Comparison of ENCODE assay signal across 7 cellular contexts in the genomic region with DNA sequence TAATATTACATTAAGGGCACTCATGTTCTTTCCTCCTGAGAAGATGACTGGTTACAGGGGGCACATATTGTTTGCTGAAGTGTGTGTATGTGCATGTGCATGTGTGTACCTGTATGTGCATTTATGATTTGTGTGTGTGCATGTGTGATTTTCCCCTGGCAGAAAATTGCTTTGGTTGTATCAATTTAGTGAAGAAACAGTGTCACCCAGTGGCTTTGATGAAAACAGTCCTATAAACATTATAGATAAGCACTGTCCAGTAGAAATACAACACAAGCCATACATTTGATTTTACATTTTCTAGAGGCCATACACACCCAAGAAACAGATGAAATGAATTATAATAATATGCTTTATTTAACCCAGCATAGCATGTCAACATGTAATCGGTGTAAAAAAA. TPM values are rescaled to one million over a fixed set of nuclear protein-coding genes. Genes with fewer than 3 reads are reported as not detected.
DNase-seq lines count a peak whose midpoint lies in the region; ATAC-seq and TF ChIP-seq lines count a peak whose summit lies in the region.

No MANE protein-coding gene starts in this region.

- H3K4me1 ChIP-seq in GM23248 (ENCODE audit: insufficient read depth), result no peaks in the 10 kb centered on the region
- H3K4me1 ChIP-seq in OCI-LY7 (ENCODE audit: insufficient read depth, low read length, poor library complexity, severe bottlenecking), result no peaks in the 10 kb centered on the region

- H3K4me2 ChIP-seq in GM23248 (ENCODE audit: unreplicated experiment) (no peak overlapping the region), OCI-LY7 (ENCODE audit: low read length) (no peak overlapping the region)

- CTCF ChIA-PET in OCI-LY7 (lab: Charles Lee; ENCODE audit: unreplicated experiment), result no interaction called here

- POLR2A ChIA-PET in OCI-LY7 (lab: Charles Lee), result no interaction called here

- H2AFZ ChIP-seq in GM23248, result no peak overlapping the region
- H2AFZ ChIP-seq in OCI-LY7 (ENCODE audit: low read length), result no peak overlapping the region

- H3K9ac ChIP-seq in GM23248, result no peak overlapping the region

- H3K27me3 ChIP-seq in GM23248 (replicated peaks; ENCODE audit: insufficient read depth), result no peaks in the 10 kb centered on the region

- intact Hi-C loops in OCI-LY7 (cut with micrococcal nuclease; ENCODE audit: unreplicated experiment), result loop anchor here (5.0 kb wide), 1 partner anchor 635 kb away; no protein-coding TSS in a partner anchor

- BruUV-seq in OCI-LY7 (replicated peaks; lab: Mats Ljungman, UMichigan), result no TSS peak

- ATAC-seq in HG02870 (IDR thresholded peaks at IDR 0.05; ENCODE audit: unreplicated experiment), result no peak

- in situ Hi-C loops in GM23248 (cut with MboI), result no loop called here

- no peak overlapping the region for H3K4me3 ChIP-seq in GM23248
- H3K4me3 ChIP-seq in OCI-LY7 (ENCODE audit: low read depth, low read length, poor library complexity, severe bottlenecking), result no peak overlapping the region
- no peak overlapping the region for H3K4me3 ChIP-seq in fibroblast of mammary gland (ENCODE audit: control insufficient read depth, low read depth, low read length)

- H3F3A ChIP-seq in GM23248 (ENCODE audit: insufficient read depth), result no peaks in the 10 kb centered on the region

- H4K20me1 ChIP-seq in GM23248 (ENCODE audit: insufficient read depth) (no peaks in the 10 kb centered on the region), OCI-LY7 (ENCODE audit: insufficient read depth, low read length) (no peaks in the 10 kb centered on the region)

- WGBS in GM23248 (ENCODE audit: low coverage in 1 of 2, low lambda C conversion rate in 2 of 2, missing lambda C conversion rate in 2 of 2), 2 experiments, result 80 to 85% methylated on average over 1 of the region's 1 CpG

- DNase-seq in GM23248 (peak; percentile 42), OCI-LY7 (ENCODE audit: low spot score) (peak; percentile 15), fibroblast of mammary gland (ENCODE audit: low read depth) (peak; percentile 50), retina (peak; percentile 11), HuH-7 (ENCODE audit: low spot score) (no peak)
- no peak for DNase-seq in NK-92 treated with Interleukin-12 subunit alpha and Interleukin-12 subunit beta, amount 100 ng/mL, for 24 hours (lab: John Stamatoyannopoulos, UW)

- H3K27ac ChIP-seq in GM23248 (no peak overlapping the region), OCI-LY7 (ENCODE audit: low read depth, low read length, poor library complexity, severe bottlenecking) (no peak overlapping the region)

- H3K36me3 ChIP-seq in GM23248 (ENCODE audit: low read depth) (no peaks in the 10 kb centered on the region), OCI-LY7 (ENCODE audit: insufficient read depth, low read length) (no peaks in the 10 kb centered on the region)

- H3K79me2 ChIP-seq in GM23248 (ENCODE audit: insufficient read depth) (no peaks in the 10 kb centered on the region), OCI-LY7 (ENCODE audit: insufficient read depth, low read depth, low read length) (no peaks in the 10 kb centered on the region)

- H3K9me2 ChIP-seq in GM23248 (ENCODE audit: insufficient read depth) (no peaks in the 10 kb centered on the region), OCI-LY7 (ENCODE audit: insufficient read depth, low read length) (no peaks in the 10 kb centered on the region)

- peak; percentile 68 for TF ChIP-seq CTCF in OCI-LY7 (conservative IDR thresholded peaks at IDR 0.05; ENCODE audit: low read length)
- TF ChIP-seq CTCF in fibroblast of mammary gland (conservative IDR thresholded peaks at IDR 0.05; ENCODE audit: control insufficient read depth, insufficient read depth, low read depth, low read length), result peak; percentile 49

- H3K9me3 ChIP-seq in GM23248 (ENCODE audit: low read depth), result no peaks in the 10 kb centered on the region
- H3K9me3 ChIP-seq in OCI-LY7 (ENCODE audit: low read length), result no peaks in the 10 kb centered on the region

RNA-seq across cellular contexts. Expression of a gene that starts 8.6 kb away (rescaled TPM):
- 0.38 and 0.43 TPM in 2 replicates for total RNA-seq in GM23248 (2014; rRNA removed; shearing (Covaris generic))
- polyA plus RNA-seq in GM23248 (2016; fragmentation: Nextera tagmentation; extraction: Ambion mirVana), result 0.06 and 0.11 TPM in 2 replicates
- not detected in 2 replicates for total RNA-seq in OCI-LY7 (2014; rRNA removed; shearing (Covaris generic))
- total RNA-seq in OCI-LY7 (2022), result not detected in 2 replicates

Comparison
In these comparisons a context has a peak if more than half of its experiments do, and no peak if none do; other contexts are left out.
1. DNase-seq: peak in GM23248 (single experiment), OCI-LY7 (single experiment), fibroblast of mammary gland (single experiment) and retina (single experiment); none in NK-92 treated with Interleukin-12 subunit alpha and Interleukin-12 subunit beta, amount 100 ng/mL, for 24 hours (single experiment) and HuH-7 (single experiment).